Comparison of ENCODE assay signal across 20 cellular contexts in genomic region chr12:127760357-127760756, GRCh38.
DNase-seq lines count a peak whose midpoint lies in the region; ATAC-seq and TF ChIP-seq lines count a peak whose summit lies in the region.
"Had no signal": no experiment of that assay in that cellular context is flagged by ENCODE, and none has a peak within 500 bp of the region (broad histone marks: within the 10 kb centered on the region; RNA-seq: fewer than 3 reads in every experiment).

No MANE protein-coding gene starts in this region.

- DNase-seq in NCI-H748 (lab: John Stamatoyannopoulos, UW; ENCODE audit: unreplicated experiment) (no peak), NCI-H526 treated with DMSO at 0.1 percent for 48 hours (lab: John Stamatoyannopoulos, UW) (no peak)
- DNase-seq: 8988T; AML-193; CD4-positive, alpha-beta memory T cell; CD4-positive, CD25-positive, alpha-beta regulatory T cell; CD8-positive, alpha-beta memory T cell; COR-L47; DMS 273 treated with DMSO at 0.1 percent for 48 hours; DMS153; DMS53; DMS79; DND-41; EL; GDM1 had no signal

- no peak overlapping the region for H3K27ac ChIP-seq in HEK293 (ENCODE audit: extremely low read depth, low read depth, low read length)
- H3K27ac ChIP-seq in cingulate gyrus (ENCODE audit: low read depth, low read length): peak overlapping the region; percentile 85
- H3K27ac ChIP-seq: BLaER1 treated with 17β-estradiol and CSF1 and Interleukin-3, amounts not matched to agents 10 nM and 100 nM had no signal

- H3K4me1 ChIP-seq in HEK293 (ENCODE audit: control insufficient read depth, insufficient read depth, low read length): no peaks in the 10 kb centered on the region

- CTCF ChIA-PET in HEK293 (lab: Yijun Ruan, JAX): no interaction called here

- H3K36me3 ChIP-seq in HEK293 (ENCODE audit: control insufficient read depth in 2 of 2, insufficient read depth in 1 of 2, low read length in 2 of 2): no peaks in the 10 kb centered on the region
- H3K36me3 ChIP-seq: BLaER1 treated with 17β-estradiol and CSF1 and Interleukin-3, amounts not matched to agents 10 nM and 100 nM had no signal

- POLR2A ChIA-PET in HEK293 (lab: Yijun Ruan, JAX): no interaction called here

- ATAC-seq in GM18502 (IDR thresholded peaks at IDR 0.05; ENCODE audit: poor library complexity, unreplicated experiment): no peak
- ATAC-seq: GM12878 had no signal

- no peak overlapping the region for H3K4me3 ChIP-seq in HEK293 (ENCODE audit: low read depth, low read length)
- H3K4me3 ChIP-seq: BLaER1 treated with 17β-estradiol and CSF1 and Interleukin-3, amounts not matched to agents 10 nM and 100 nM; GM12878 had no signal

- H3K9me3 ChIP-seq in HEK293 (ENCODE audit: control insufficient read depth, insufficient read depth, low read depth, low read length): no peaks in the 10 kb centered on the region

- no peak for TF ChIP-seq CTCF in HEK293 (tag by site-specific recombination; IDR thresholded peaks at IDR 0.05)

TF ChIP-seq in HEK293, 187 proteins besides CTCF, POLR2A, EP300 and RAD21:
- TF ChIP-seq ZNF433 (tag by site-specific recombination; IDR thresholded peaks at IDR 0.05; ENCODE audit: low read depth) (peak; percentile 39; the same call in 1 of the 2 replicates), ZNF548 (tag by site-specific recombination; IDR thresholded peaks at IDR 0.05) (no peak), RBAK (tag by site-specific recombination; IDR thresholded peaks at IDR 0.05) (no peak), ZNF514 (tag by site-specific recombination; IDR thresholded peaks at IDR 0.05) (no peak), ZNF202 (tag by site-specific recombination; IDR thresholded peaks at IDR 0.05; ENCODE audit: borderline replicate concordance) (0 out of 2 replicates have a peak, but pooled peaks have one; percentile 35), ZNF518A (tag by site-specific recombination; conservative IDR thresholded peaks at IDR 0.05; ENCODE audit: low read depth) (peak; percentile 60), ZNF555 (tag by site-specific recombination; conservative IDR thresholded peaks at IDR 0.05) (peak; percentile 32), ZNF394 (tag by site-specific recombination; IDR thresholded peaks at IDR 0.05; ENCODE audit: borderline replicate concordance) (peak; percentile 45; the same call in 1 of the 2 replicates), GLI2 (tag by site-specific recombination; IDR thresholded peaks at IDR 0.05; ENCODE audit: borderline replicate concordance, low read depth) (no peak; the same call in 1 of the 2 replicates), ZFHX2 (tag by site-specific recombination; conservative IDR thresholded peaks at IDR 0.05) (no peak), ZBTB11 (tag by site-specific recombination; conservative IDR thresholded peaks at IDR 0.05; ENCODE audit: low read depth) (peak; percentile 38; the same call in 1 of the 2 replicates), ZNF266 (tag by site-specific recombination; IDR thresholded peaks at IDR 0.05; ENCODE audit: low read depth) (peak; percentile 71), ZNF623 (tag by site-specific recombination; IDR thresholded peaks at IDR 0.05) (peak; percentile 20; the same call in 1 of the 2 replicates), ZNF140 (tag by site-specific recombination; IDR thresholded peaks at IDR 0.05) (peak; percentile 51; the same call in 1 of the 2 replicates), PRDM4 (tag by site-specific recombination; IDR thresholded peaks at IDR 0.05) (no peak), ZNF426 (tag by site-specific recombination; IDR thresholded peaks at IDR 0.05) (peak; percentile 36), ZNF571 (tag by site-specific recombination; IDR thresholded peaks at IDR 0.05) (no peak), REPIN1 (tag by site-specific recombination; IDR thresholded peaks at IDR 0.05; ENCODE audit: low read depth) (no peak)
